Comparison of ENCODE assay signal across 12 cellular contexts in the genomic region with DNA sequence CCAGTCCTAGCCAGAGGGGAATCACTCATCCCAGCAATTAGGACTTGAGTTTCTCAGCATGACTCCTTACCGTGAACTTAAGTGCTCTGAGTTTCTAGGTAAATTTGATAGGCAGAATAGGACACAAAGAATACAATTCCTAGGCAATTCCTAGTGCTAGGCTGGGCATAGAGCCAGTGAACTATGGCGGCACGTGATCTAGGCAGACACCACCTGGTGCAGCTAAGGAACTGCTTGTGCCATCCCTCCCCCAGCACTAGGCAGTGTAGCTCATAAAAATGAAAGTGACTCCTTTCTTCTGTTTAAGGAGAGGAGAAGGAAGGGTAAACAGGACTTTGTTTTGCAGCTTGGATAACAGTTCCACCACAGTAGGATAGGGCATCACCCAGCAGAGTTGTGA.
"Had no signal": no experiment of that assay in that cellular context is flagged by ENCODE, and none has a peak within 500 bp of the region (broad histone marks: within the 10 kb centered on the region; RNA-seq: fewer than 3 reads in every experiment).

No MANE protein-coding gene starts in this region.

- H3K27ac Mint-ChIP-seq: activated naive CD4-positive, alpha-beta T cell treated with anti-CD3 and anti-CD28 coated beads for 36 hours; natural killer cell; WTC11 had no signal

- H3K9me3 Mint-ChIP-seq: activated naive CD4-positive, alpha-beta T cell treated with anti-CD3 and anti-CD28 coated beads for 36 hours had no signal

- H3K9me3 ChIP-seq: colonic mucosa had no signal

- H3K4me1 ChIP-seq: colonic mucosa, stomach had no signal

- DNase-seq: activated CD4-positive, alpha-beta T cell treated with anti-CD3 and anti-CD28 coated beads for 48 hours; activated naive CD4-positive, alpha-beta T cell treated with anti-CD3 and anti-CD28 coated beads for 36 hours; caudate nucleus; colonic mucosa; foreskin melanocyte; head of caudate nucleus; mucosa of descending colon; natural killer cell; posterior cingulate gyrus; stimulated activated CD4-positive, alpha-beta T cell treated with anti-CD3 and anti-CD28 coated beads, Interleukin-4, amount 100 ng/mL, for 4 hours; stomach had no signal

- H3K36me3 Mint-ChIP-seq: natural killer cell, WTC11 had no signal

- H3K36me3 ChIP-seq: colonic mucosa, stomach had no signal

- H3K4me1 Mint-ChIP-seq: natural killer cell had no signal

- ATAC-seq: mucosa of descending colon, natural killer cell, WTC11 had no signal

- H3K27me3 ChIP-seq: colonic mucosa, stomach had no signal

- H3K27ac ChIP-seq: colonic mucosa, stomach had no signal

- H3K4me3 ChIP-seq: colonic mucosa, mucosa of descending colon, stomach had no signal

- H3K4me3 Mint-ChIP-seq: activated naive CD4-positive, alpha-beta T cell treated with anti-CD3 and anti-CD28 coated beads for 36 hours; natural killer cell; WTC11 had no signal
